ENCODE assay signal across 34 cellular contexts in the genomic region with DNA sequence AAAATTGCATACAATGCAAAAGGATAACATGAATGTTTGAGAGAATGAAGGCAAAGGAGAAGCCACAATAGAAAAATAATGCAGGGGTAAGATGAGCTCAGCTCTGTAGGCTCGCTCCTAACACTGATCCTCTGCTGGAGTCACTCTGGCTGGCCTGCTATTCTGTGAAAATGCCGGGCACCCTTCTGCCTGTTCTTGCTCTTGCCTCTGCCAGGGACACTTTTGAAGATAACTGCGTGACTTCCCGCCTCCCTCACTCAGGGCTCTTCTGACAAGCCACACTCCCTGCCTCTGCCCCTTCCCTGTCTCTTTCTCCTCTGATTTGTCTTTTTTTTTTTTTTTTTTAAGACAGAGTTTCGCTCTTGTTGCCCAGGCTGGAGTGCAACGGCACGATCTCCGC. TPM values are rescaled to one million over a fixed set of nuclear protein-coding genes. Genes with fewer than 3 reads are reported as not detected.
"Had no signal": no experiment of that assay in that cellular context is flagged by ENCODE, and none has a peak within 500 bp of the region (broad histone marks: within the 10 kb centered on the region; RNA-seq: fewer than 3 reads in every experiment).

No MANE protein-coding gene starts in this region.

- H3K9ac ChIP-seq: SK-N-SH had no signal

- H3K4me3 ChIP-seq: ascending aorta, breast epithelium, MG63, PC-9, SJSA1 had no signal

- H3K4me3 Mint-ChIP-seq: activated CD4-positive, alpha-beta T cell treated with anti-CD3 and anti-CD28 coated beads for 36 hours; activated CD4-positive, alpha-beta T cell treated with anti-CD3 and anti-CD28 coated beads, Interleukin-2, amount 10 ng/mL, durations not matched to agents 7 days and 5 days; activated naive CD4-positive, alpha-beta T cell treated with anti-CD3 and anti-CD28 coated beads, Interleukin-2, amount 50 U/mL, for 24 hours; activated naive CD8-positive, alpha-beta T cell treated with anti-CD3 and anti-CD28 coated beads, Interleukin-2, amount 10 ng/mL, durations not matched to agents 7 days and 5 days; T-helper 1 cell treated with Interleukin-12 subunit alpha and Interleukin-12 subunit beta and Interleukin-4 antibody, amounts not matched to agents 30 μg/mL and 1 μg/mL, for 36 hours; T-helper 2 cell treated with Interferon-gamma antibody and Interleukin-4, amounts not matched to agents 5 μg/mL and 100 μg/mL, for 36 hours; WTC11 had no signal

- H3K27ac ChIP-seq: ascending aorta, breast epithelium, PC-9, RWPE1, SJSA1 had no signal

- DNase-seq: activated CD4-positive, alpha-beta T cell treated with anti-CD3 and anti-CD28 coated beads for 36 hours; activated CD4-positive, alpha-beta T cell treated with anti-CD3 and anti-CD28 coated beads, Interleukin-2, amount 10 ng/mL, durations not matched to agents 7 days and 5 days; activated CD4-positive, alpha-beta T cell treated with anti-CD3 and anti-CD28 coated beads, Interleukin-2, amount 50 U/mL, for 48 hours; activated gamma-delta T cell; activated naive CD4-positive, alpha-beta T cell treated with Interleukin-2 at 50 U/mL for 16 hours; activated naive CD8-positive, alpha-beta T cell treated with anti-CD3 and anti-CD28 coated beads, Interleukin-2, amount 10 ng/mL, durations not matched to agents 7 days and 5 days; activated T-cell treated with anti-CD3 and anti-CD28 coated beads, Interleukin-2, amount 50 U/mL, for 1 hour; amygdala; central memory CD4-positive, alpha-beta T cell; Kasumi-1; KG1; MG63; NCI-H1048; NCI-H1105 treated with DMSO at 0.1 percent for 48 hours; NCI-H1436; NCI-H1694; NCI-H1930; NCI-H2081 treated with DMSO at 0.1 percent for 48 hours; NCI-H345; NCI-H524 treated with DMSO at 0.1 percent for 48 hours; NK-92 treated with Interleukin-12 subunit alpha and Interleukin-12 subunit beta, amount 100 ng/mL, for 24 hours; PC-9; SHP77 treated with DMSO at 0.1 percent for 48 hours; SK-N-SH had no signal

- H3K27me3 ChIP-seq: ascending aorta, breast epithelium, MG63, SJSA1 had no signal

- H3K27ac Mint-ChIP-seq: activated CD4-positive, alpha-beta T cell treated with anti-CD3 and anti-CD28 coated beads for 36 hours; activated CD4-positive, alpha-beta T cell treated with anti-CD3 and anti-CD28 coated beads, Interleukin-2, amount 10 ng/mL, durations not matched to agents 7 days and 5 days; activated naive CD4-positive, alpha-beta T cell treated with anti-CD3 and anti-CD28 coated beads, Interleukin-2, amount 50 U/mL, for 24 hours; activated naive CD8-positive, alpha-beta T cell treated with anti-CD3 and anti-CD28 coated beads, Interleukin-2, amount 10 ng/mL, durations not matched to agents 7 days and 5 days; activated T-helper 2 cell treated with anti-CD3 and anti-CD28 coated beads, Interferon-gamma antibody, Interleukin-2, Interleukin-4, amounts not matched to agents 10 μg/mL and 5 μg/mL and 100 μg/mL, durations not matched to agents 14 hours and 24 hours and 36 hours; T-helper 1 cell treated with Interleukin-12 subunit alpha and Interleukin-12 subunit beta and Interleukin-4 antibody, amounts not matched to agents 30 μg/mL and 1 μg/mL, for 36 hours; T-helper 2 cell treated with Interferon-gamma antibody and Interleukin-4, amounts not matched to agents 5 μg/mL and 100 μg/mL, for 36 hours; WTC11 had no signal

- H3K4me2 ChIP-seq: PC-9, SK-N-SH had no signal

- H3K9me3 ChIP-seq: ascending aorta, breast epithelium, MG63, SJSA1, SK-N-SH had no signal

- ATAC-seq: activated CD4-positive, alpha-beta T cell treated with anti-CD3 and anti-CD28 coated beads for 36 hours; activated CD4-positive, CD25-positive, alpha-beta regulatory T cell treated with anti-CD3 and anti-CD28 coated beads, Interleukin-2, amount 50 U/mL, for 24 hours; WTC11 had no signal

- H3K4me1 ChIP-seq: ascending aorta, breast epithelium, SJSA1 had no signal

- H3K36me3 ChIP-seq: breast epithelium had no signal

- H3K9me3 Mint-ChIP-seq: activated CD4-positive, alpha-beta T cell treated with anti-CD3 and anti-CD28 coated beads, Interleukin-2, amount 10 ng/mL, durations not matched to agents 7 days and 5 days; activated naive CD4-positive, alpha-beta T cell treated with anti-CD3 and anti-CD28 coated beads, Interleukin-2, amount 50 U/mL, for 24 hours; activated naive CD8-positive, alpha-beta T cell treated with anti-CD3 and anti-CD28 coated beads, Interleukin-2, amount 10 ng/mL, durations not matched to agents 7 days and 5 days; activated T-helper 2 cell treated with anti-CD3 and anti-CD28 coated beads, Interferon-gamma antibody, Interleukin-2, Interleukin-4, amounts not matched to agents 10 μg/mL and 5 μg/mL and 100 μg/mL, durations not matched to agents 14 hours and 24 hours and 36 hours; T-helper 1 cell treated with Interleukin-12 subunit alpha and Interleukin-12 subunit beta and Interleukin-4 antibody, amounts not matched to agents 30 μg/mL and 1 μg/mL, for 36 hours; T-helper 2 cell treated with Interferon-gamma antibody and Interleukin-4, amounts not matched to agents 5 μg/mL and 100 μg/mL, for 36 hours; WTC11 had no signal

- H3K4me1 Mint-ChIP-seq: activated CD4-positive, alpha-beta T cell treated with anti-CD3 and anti-CD28 coated beads for 36 hours; activated naive CD4-positive, alpha-beta T cell treated with anti-CD3 and anti-CD28 coated beads, Interleukin-2, amount 50 U/mL, for 24 hours; WTC11 had no signal

- H3K27me3 Mint-ChIP-seq: activated CD4-positive, alpha-beta T cell treated with anti-CD3 and anti-CD28 coated beads for 36 hours; activated CD4-positive, alpha-beta T cell treated with anti-CD3 and anti-CD28 coated beads, Interleukin-2, amount 10 ng/mL, durations not matched to agents 7 days and 5 days; activated naive CD4-positive, alpha-beta T cell treated with anti-CD3 and anti-CD28 coated beads, Interleukin-2, amount 50 U/mL, for 24 hours; activated naive CD8-positive, alpha-beta T cell treated with anti-CD3 and anti-CD28 coated beads, Interleukin-2, amount 10 ng/mL, durations not matched to agents 7 days and 5 days had no signal

- H2AFZ ChIP-seq: PC-9 had no signal

RNA-seq across cellular contexts. Expression of a gene that starts 35.3 kb away (rescaled TPM):
- total RNA-seq: ascending aorta had no signal
